ENCODE assay signal across 16 cellular contexts in genomic region chrX:92260102-92260501, GRCh38.
A peak's percentile ranks its signal among the peaks of the same experiment; 100 is the strongest.
DNase-seq lines count a peak whose midpoint lies in the region; ATAC-seq and TF ChIP-seq lines count a peak whose summit lies in the region.
"Had no signal": no experiment of that assay in that cellular context is flagged by ENCODE, and none has a peak within 500 bp of the region (broad histone marks: within the 10 kb centered on the region; RNA-seq: fewer than 3 reads in every experiment).

No MANE protein-coding gene starts in this region.

- no peak for ATAC-seq in HG03571 (IDR thresholded peaks at IDR 0.05; ENCODE audit: unreplicated experiment)

- no peaks in the 10 kb centered on the region for H3K4me1 ChIP-seq in KMS-11 (ENCODE audit: low read depth, poor library complexity, severe bottlenecking)

- no peaks in the 10 kb centered on the region for H3K36me3 ChIP-seq in KMS-11 (ENCODE audit: insufficient read depth)
- no peaks in the 10 kb centered on the region for H3K36me3 ChIP-seq in MG63
- H3K36me3 ChIP-seq: HAP-1 had no signal

- peak overlapping the region; percentile 69; the same call in 1 of the 2 replicates for H2AFZ ChIP-seq in KMS-11 (ENCODE audit: low read depth)

- H3K79me2 ChIP-seq in KMS-11 (ENCODE audit: insufficient read depth, low read depth) = no peaks in the 10 kb centered on the region

- H3K4me3 ChIP-seq in KMS-11 (IDR thresholded peaks at IDR 0.05; ENCODE audit: insufficient read depth, low read depth, low read length) = no peak overlapping the region
- H3K4me3 ChIP-seq in MG63 = no peak overlapping the region
- H3K4me3 ChIP-seq: HAP-1 had no signal

- H3K27ac ChIP-seq in KMS-11 = no peak overlapping the region; the same call in 1 of the 2 replicates
- H3K27ac ChIP-seq: HL-60 had no signal

- peak overlapping the region; percentile 72; the same call in 1 of the 2 replicates for H3K4me2 ChIP-seq in KMS-11

- no peak overlapping the region; the same call in 1 of the 2 replicates for H3K9ac ChIP-seq in KMS-11

- no peak for TF ChIP-seq CTCF in KMS-11 (conservative IDR thresholded peaks at IDR 0.05; ENCODE audit: low read depth, low read length)

- no peaks in the 10 kb centered on the region for H4K20me1 ChIP-seq in KMS-11 (ENCODE audit: insufficient read depth)

- DNase-seq in ELF-1 (ENCODE audit: low read depth, low spot score) (peak; percentile 8), RPMI8226 (peak; percentile 2), iPS-NIHi7 (ENCODE audit: extremely low spot score) (peak; percentile 15), NCI-H146 treated with DMSO at 0.1 percent for 48 hours (lab: John Stamatoyannopoulos, UW; ENCODE audit: unreplicated experiment) (no peak), MG63 (no peak)
- no peak for DNase-seq in activated CD4-positive, alpha-beta T cell treated with anti-CD3 and anti-CD28 coated beads, Interleukin-2, amount 50 U/mL, for 1 hour
- DNase-seq: GDM1; KG1; NCI-H1417 treated with DMSO at 0.1 percent for 48 hours; NCI-H187 treated with DMSO at 0.1 percent for 48 hours; NK-92 treated with Interleukin-12 subunit alpha and Interleukin-12 subunit beta, amount 100 ng/mL, for 24 hours; Right ventricle myocardium superior had no signal

- no peaks in the 10 kb centered on the region for H3K9me3 ChIP-seq in MG63

- H3K27me3 ChIP-seq in KMS-11 (ENCODE audit: insufficient read depth, low read depth) (no peaks in the 10 kb centered on the region), MG63 (no peaks in the 10 kb centered on the region)

Comparison
In these comparisons a context has a peak if more than half of its experiments do, and no peak if none do; other contexts are left out.
1. DNase-seq: peak in ELF-1 (single experiment), RPMI8226 (single experiment) and iPS-NIHi7 (single experiment); none in NCI-H146 treated with DMSO at 0.1 percent for 48 hours (single experiment), MG63 (single experiment) and activated CD4-positive, alpha-beta T cell treated with anti-CD3 and anti-CD28 coated beads, Interleukin-2, amount 50 U/mL, for 1 hour (single experiment).